In the genomic region with DNA sequence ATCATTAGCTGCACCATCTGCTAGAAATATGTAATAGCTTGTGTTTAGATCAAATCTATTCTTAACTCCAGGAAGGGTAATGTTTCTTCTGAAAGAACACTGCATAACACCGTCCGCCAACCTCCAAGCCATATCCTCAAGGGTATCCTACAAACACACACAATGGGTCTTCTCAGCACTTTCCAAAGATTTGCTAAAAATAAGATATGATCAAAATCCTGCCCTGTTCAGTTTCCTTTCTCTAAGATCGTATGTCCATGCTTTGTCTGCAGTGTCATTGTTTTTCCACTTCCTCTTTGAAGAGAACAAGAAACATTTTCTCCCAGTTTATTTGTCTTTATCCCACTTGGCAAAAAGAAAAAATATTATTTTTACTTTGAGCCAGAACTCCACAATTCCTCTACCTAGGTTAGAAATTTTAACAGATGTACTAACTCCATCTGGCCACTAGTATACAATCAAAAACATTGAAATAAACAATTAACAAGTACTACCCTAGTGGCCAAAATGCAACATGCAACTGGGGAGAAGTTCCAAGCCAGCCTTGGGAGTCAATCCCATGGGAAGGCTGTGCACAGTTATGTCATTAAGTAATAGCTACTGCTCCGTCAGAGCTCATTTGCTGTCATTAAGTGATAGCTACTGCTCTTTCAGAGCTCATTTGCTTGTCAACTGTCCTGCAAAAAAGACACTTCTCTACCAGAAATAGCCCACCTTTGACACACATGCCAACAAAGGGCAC, we compare ENCODE assay signal across 8 cellular contexts. TPM values are rescaled to one million over a fixed set of nuclear protein-coding genes. Genes with fewer than 3 reads are reported as not detected.
DNase-seq lines count a peak whose midpoint lies in the region; ATAC-seq and TF ChIP-seq lines count a peak whose summit lies in the region.

No MANE protein-coding gene starts in this region.

- H3K9me3 ChIP-seq in lower lobe of right lung: no peaks in the 10 kb centered on the region

- TF ChIP-seq CTCF in GM12874 (IDR thresholded peaks at IDR 0.05; ENCODE audit: insufficient read depth, low read depth, low read length) (0 out of 2 replicates have a peak, but pooled peaks have one; percentile 23), astrocyte of the cerebellum (IDR thresholded peaks at IDR 0.05; ENCODE audit: low read depth, low read length, missing control alignments) (peak; percentile 49), lower lobe of right lung (IDR thresholded peaks at IDR 0.05) (peak; percentile 48), GM13976 (IDR thresholded peaks at IDR 0.05; ENCODE audit: borderline replicate concordance, control extremely low read depth, extremely low read depth, insufficient read depth, missing control alignments) (no peak)

- ATAC-seq in HG03558 (IDR thresholded peaks at IDR 0.05; ENCODE audit: extremely low read depth, unreplicated experiment) (peak; percentile 51), lower lobe of right lung (peak in 1 of 2 donors; percentile 17), GM19328 (IDR thresholded peaks at IDR 0.05; ENCODE audit: unreplicated experiment) (no peak)

- H3K27me3 ChIP-seq in lower lobe of right lung (ENCODE audit: low read depth): no peaks in the 10 kb centered on the region

- H3K4me3 ChIP-seq in astrocyte of the cerebellum (ENCODE audit: low read depth, low read length) (no peak overlapping the region), lower lobe of right lung (no peak overlapping the region)

- H3K36me3 ChIP-seq in lower lobe of right lung: no peaks in the 10 kb centered on the region

- in situ Hi-C loops in astrocyte of the cerebellum (cut with HindIII; ENCODE audit: low sequenced_read_pairs): no loop called here
- in situ Hi-C loops in GM13976 (cut with MboI; ENCODE audit: low sequenced_read_pairs, unreplicated experiment): no loop called here

- intact Hi-C loops in lower lobe of right lung (cut with DNase I): no loop called here

- no peaks in the 10 kb centered on the region for H3K4me1 ChIP-seq in lower lobe of right lung

- peak overlapping the region; percentile 26 for H3K27ac ChIP-seq in lower lobe of right lung

- DNase-seq in astrocyte of the cerebellum (ENCODE audit: low read depth) (no peak), lower lobe of right lung (no peak), NCI-H128 (lab: John Stamatoyannopoulos, UW; ENCODE audit: unreplicated experiment) (no peak), GM13976 (ENCODE audit: low spot score) (no peak), NCI-H774 (lab: John Stamatoyannopoulos, UW) (no peak)

RNA-seq across cellular contexts. Expression of gene FRRS1, which starts 37.8 kb away (rescaled TPM):
- total RNA-seq in lower lobe of right lung: 9.1 TPM
